In genomic region chr19:913080-913748, GRCh38 we compare ENCODE assay signal across 7 cellular contexts. TPM values are rescaled to one million over a fixed set of nuclear protein-coding genes. Genes with fewer than 3 reads are reported as not detected.
DNase-seq lines count a peak whose midpoint lies in the region; ATAC-seq and TF ChIP-seq lines count a peak whose summit lies in the region.

R3HDM4 (minus strand) TSS chr19:913219; CDS start chr19:913157, 62 bp downstream.

- peak within 1 kb of the TSS; percentile 85 for H3K4me3 Mint-ChIP-seq in type B pancreatic cell

- H3K27me3 ChIP-seq in adrenal gland (peaks cover 13% of the 10 kb centered on the region), heart right ventricle (peaks cover 11 to 24% (median 22%) of the 10 kb centered on the region in 7 donors)

- peaks cover 9% of the 10 kb centered on the region for H3K4me1 Mint-ChIP-seq in type B pancreatic cell (ENCODE audit: unreplicated experiment)

- peak within 1 kb of the TSS in 4 of 5 donors; percentile 65 to 97 (median 86) for H3K27ac ChIP-seq in adrenal gland
- H3K27ac ChIP-seq in heart right ventricle = peak within 1 kb of the TSS; percentile 70 to 99 (median 92)

- ATAC-seq in GM18505 (IDR thresholded peaks at IDR 0.05; ENCODE audit: unreplicated experiment) = no peak
- ATAC-seq in heart right ventricle = peak; percentile 88 to 95 (median 92)

- peaks cover 8% of the 10 kb centered on the region for H3K27me3 Mint-ChIP-seq in type B pancreatic cell

- H3K4me3 ChIP-seq in adrenal gland (peak within 1 kb of the TSS in 3 of 4 donors; percentile 25 to 100 (median 93)), heart right ventricle (peak within 1 kb of the TSS; percentile 70 to 99 (median 88))

- no peaks in the 10 kb centered on the region for H3K9me3 Mint-ChIP-seq in type B pancreatic cell

- H3K9me3 ChIP-seq in adrenal gland (replicated peaks in 1 of 3) (no peaks in the 10 kb centered on the region), heart right ventricle (no peaks in the 10 kb centered on the region)

- H3K27ac Mint-ChIP-seq in type B pancreatic cell = peak within 1 kb of the TSS; percentile 68

- no peak for TF ChIP-seq CTCF in adrenal gland (IDR thresholded peaks at IDR 0.05)
- TF ChIP-seq CTCF in heart right ventricle (IDR thresholded peaks at IDR 0.05) = no peak
- no peak for TF ChIP-seq CTCF in type B pancreatic cell (conservative IDR thresholded peaks at IDR 0.05)

- TF ChIP-seq POLR2A in GM18505 (IDR thresholded peaks at IDR 0.05; ENCODE audit: borderline replicate concordance, extremely low read depth, insufficient read depth, insufficient read length) (peak; percentile 70), adrenal gland (IDR thresholded peaks at IDR 0.05) (peak; percentile 5 to 42)

- no peak for DNase-seq in HT-29 (ENCODE audit: low spot score)
- peak; percentile 73 to 87 (median 77) for DNase-seq in T-helper 1 cell
- peak; percentile 58 to 86 (median 78) for DNase-seq in adrenal gland
- DNase-seq in heart right ventricle = peak; percentile 82 to 85
- DNase-seq in pons (ENCODE audit: low spot score) = peak; percentile 30
- no peak for DNase-seq in type B pancreatic cell (ENCODE audit: extremely low spot score, unreplicated experiment)

- H3K4me1 ChIP-seq in adrenal gland (replicated peaks in 1 of 2) (peaks cover 9 to 28% of the 10 kb centered on the region in 2 donors), heart right ventricle (peaks cover 13 to 59% (median 22%) of the 10 kb centered on the region in 9 donors)

- intact Hi-C loops in adrenal gland (cut with DNase I) = no loop called here
- intact Hi-C loops in heart right ventricle (cut with DNase I) = loop anchor here in 2 of 10 donors (1.0 to 2.0 kb wide), 2 partner anchors 20 to 50 kb away; partner anchors contain the start of genes MED16 (in 1 of the 2) and RNU6-9 (in 1 of the 2)

- H3K36me3 ChIP-seq in adrenal gland (replicated peaks in 1 of 2) (no peaks in the 10 kb centered on the region), heart right ventricle (peaks cover 0 to 3% (median 0%) of the 10 kb centered on the region in 9 donors)

- WGBS in adrenal gland, 4 donors = 0 to 14% (median 1%) methylated on average over 1 to 75 of the region's 76 CpGs
- 0 to 1% methylated on average over 60 to 76 of the region's 76 CpGs for WGBS in heart right ventricle, 2 donors

- no peaks in the 10 kb centered on the region for H3K36me3 Mint-ChIP-seq in type B pancreatic cell

RNA-seq across cellular contexts. Expression of gene R3HDM4, which starts in this region (rescaled TPM):
- total RNA-seq in HT-29 (2014; rRNA removed; shearing (Covaris generic)) = 37.7 and 51.4 TPM in 2 replicates
- total RNA-seq in adrenal gland = 10 to 100 TPM in 7 of 8 donors, 1 to 10 TPM in 1; 8.9 to 40.5 (median 29.6) TPM
- polyA plus RNA-seq in adrenal gland = 10 to 100 TPM; 19.8 to 59.5 (median 57.7) TPM
- total RNA-seq in heart right ventricle = 10 to 100 TPM; 16.3 to 30.6 (median 19.9) TPM
- polyA plus RNA-seq in heart right ventricle = 10 to 100 TPM; 34.5 to 49.8 TPM
- 48.8 and 56.7 TPM in 2 replicates for total RNA-seq in type B pancreatic cell (ENCODE audit: low replicate concordance)

Comparison
In these comparisons a context has a peak if more than half of its experiments do, and no peak if none do; other contexts are left out.
1. DNase-seq: peak in T-helper 1 cell (5 of 5), adrenal gland (7 of 7), heart right ventricle (2 of 2) and pons (single experiment); none in HT-29 (single experiment) and type B pancreatic cell (single experiment).